ENCODE assay signal across 8 cellular contexts in genomic region chr1:12617901-12618660, GRCh38. TPM values are rescaled to one million over a fixed set of nuclear protein-coding genes. Genes with fewer than 3 reads are reported as not detected.
DNase-seq lines count a peak whose midpoint lies in the region; ATAC-seq and TF ChIP-seq lines count a peak whose summit lies in the region.

A gene with protein sequence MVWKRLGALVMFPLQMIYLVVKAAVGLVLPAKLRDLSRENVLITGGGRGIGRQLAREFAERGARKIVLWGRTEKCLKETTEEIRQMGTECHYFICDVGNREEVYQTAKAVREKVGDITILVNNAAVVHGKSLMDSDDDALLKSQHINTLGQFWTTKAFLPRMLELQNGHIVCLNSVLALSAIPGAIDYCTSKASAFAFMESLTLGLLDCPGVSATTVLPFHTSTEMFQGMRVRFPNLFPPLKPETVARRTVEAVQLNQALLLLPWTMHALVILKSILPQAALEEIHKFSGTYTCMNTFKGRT (minus strand): TSS chr1:12618210. CDS start chr1:12617348, 862 bp downstream.

- peak within 1 kb of the TSS; percentile 92 for H3K4me3 ChIP-seq in CD8-positive, alpha-beta memory T cell (ENCODE audit: low read length)
- peak within 1 kb of the TSS; percentile 33 for H3K4me3 ChIP-seq in OCI-LY1 (ENCODE audit: low read depth, low read length, poor library complexity, severe bottlenecking)
- peak within 1 kb of the TSS; percentile 53 to 97 (median 80) for H3K4me3 ChIP-seq in esophagus squamous epithelium
- H3K4me3 ChIP-seq in muscle layer of colon (ENCODE audit: low read depth in 1 of 2, low read length in 2 of 2): peak within 1 kb of the TSS; percentile 59 to 82

- ATAC-seq in HG03045 (IDR thresholded peaks at IDR 0.05; ENCODE audit: unreplicated experiment) (peak; percentile 40), HG03175 (IDR thresholded peaks at IDR 0.05; ENCODE audit: unreplicated experiment) (no peak)
- ATAC-seq in stimulated activated naive CD8-positive, alpha-beta T cell treated with anti-CD3 and anti-CD28 coated beads, Interleukin-15, Interleukin-2, amounts not matched to agents 100 U/mL and 50 U/mL, for 24 hours: peak; percentile 68

- no peaks in the 10 kb centered on the region for H3K9me2 ChIP-seq in OCI-LY1 (ENCODE audit: low read depth, low read length)

- peaks cover 4% of the 10 kb centered on the region for H3K36me3 ChIP-seq in CD8-positive, alpha-beta memory T cell (ENCODE audit: insufficient read depth, low read length)
- H3K36me3 ChIP-seq in OCI-LY1 (ENCODE audit: insufficient read depth, low read length) (no peaks in the 10 kb centered on the region), esophagus squamous epithelium (peaks cover 0 to 11% (median 0%) of the 10 kb centered on the region in 3 donors), muscle layer of colon (ENCODE audit: insufficient read depth, low read length) (peaks cover 6% of the 10 kb centered on the region)

- peak in 3 of 4 donors; percentile 4 to 81 (median 75) for TF ChIP-seq POLR2A in esophagus squamous epithelium (IDR thresholded peaks at IDR 0.05)

- peaks cover 53 to 61% (median 59%) of the 10 kb centered on the region in 3 donors for H3K4me1 Mint-ChIP-seq in CD8-positive, alpha-beta memory T cell

- H3K27me3 Mint-ChIP-seq in CD8-positive, alpha-beta memory T cell: peaks cover 0 to 10% of the 10 kb centered on the region in 2 donors

- no peaks in the 10 kb centered on the region for H3K79me2 ChIP-seq in OCI-LY1 (ENCODE audit: insufficient read depth, low read length)

- H3K4me1 ChIP-seq in CD8-positive, alpha-beta memory T cell (ENCODE audit: insufficient read depth, low read length): peaks cover 45% of the 10 kb centered on the region
- H3K4me1 ChIP-seq in OCI-LY1 (ENCODE audit: insufficient read depth, low read length, severe bottlenecking) (peaks cover 7% of the 10 kb centered on the region), esophagus squamous epithelium (peaks cover 41 to 78% (median 56%) of the 10 kb centered on the region in 3 donors), muscle layer of colon (ENCODE audit: insufficient read depth, low read length) (peaks cover 64% of the 10 kb centered on the region)

- POLR2A ChIA-PET in CD8-positive, alpha-beta memory T cell (lab: Charles Lee): interaction anchor here (0.6 to 2.2 kb wide), 12 partner anchors 14 to 347 kb away, joined by 3 to 24 read pairs (median 5); no protein-coding TSS in a partner anchor

- H3K4me3 Mint-ChIP-seq in CD8-positive, alpha-beta memory T cell: peak within 1 kb of the TSS; percentile 98 to 99 (median 98)

- peaks cover 0 to 39% (median 2%) of the 10 kb centered on the region in 3 donors for H3K36me3 Mint-ChIP-seq in CD8-positive, alpha-beta memory T cell

- no peak within 1 kb of the TSS for H3K9ac ChIP-seq in OCI-LY1 (ENCODE audit: low read length)
- H3K9ac ChIP-seq in muscle layer of colon (ENCODE audit: low read length): peak within 1 kb of the TSS; percentile 88

- no peaks in the 10 kb centered on the region for H3K27me3 ChIP-seq in CD8-positive, alpha-beta memory T cell (ENCODE audit: insufficient read depth, low read length, poor library complexity, severe bottlenecking)
- no peaks in the 10 kb centered on the region for H3K27me3 ChIP-seq in OCI-LY1 (ENCODE audit: insufficient read depth, low read length)
- no peaks in the 10 kb centered on the region for H3K27me3 ChIP-seq in esophagus squamous epithelium
- H3K27me3 ChIP-seq in muscle layer of colon (ENCODE audit: control insufficient read depth in 1 of 2, insufficient read depth in 2 of 2, low read length in 2 of 2): no peaks in the 10 kb centered on the region

- intact Hi-C loops in esophagus squamous epithelium (cut with DNase I): no loop called here

- H3K27ac ChIP-seq in CD8-positive, alpha-beta memory T cell (ENCODE audit: low read depth, low read length): peak within 1 kb of the TSS; percentile 85
- no peak within 1 kb of the TSS for H3K27ac ChIP-seq in OCI-LY1 (ENCODE audit: low read depth, low read length, poor library complexity, severe bottlenecking)
- peak within 1 kb of the TSS; percentile 96 to 100 (median 98) for H3K27ac ChIP-seq in esophagus squamous epithelium
- H3K27ac ChIP-seq in muscle layer of colon (ENCODE audit: low read depth, low read length): peak within 1 kb of the TSS; percentile 97

- CTCF ChIA-PET in CD8-positive, alpha-beta memory T cell (lab: Charles Lee): interaction anchor here (0.7 to 7.9 kb wide), 23 partner anchors 11 to 340 kb away, joined by 3 to 124 read pairs (median 4); no protein-coding TSS in a partner anchor

- no peak within 1 kb of the TSS for H2AFZ ChIP-seq in OCI-LY1 (ENCODE audit: low read length)

- TF ChIP-seq CTCF in OCI-LY1 (IDR thresholded peaks at IDR 0.05; ENCODE audit: low read length) (no peak), esophagus squamous epithelium (IDR thresholded peaks at IDR 0.05) (no peak)

- 0 to 1% methylated on average over 34 to 44 of the region's 69 CpGs for WGBS in esophagus squamous epithelium, 2 donors

- no peaks in the 10 kb centered on the region for H3F3A ChIP-seq in OCI-LY1 (ENCODE audit: insufficient read depth, low read length)

- DNase-seq in CD8-positive, alpha-beta memory T cell: peak; percentile 58 to 85 (median 76)
- DNase-seq in activated T-helper 1 cell treated with anti-CD3 and anti-CD28 coated beads, Interleukin-2, amount 50 U/mL, for 16 hours (ENCODE audit: low read depth in 1 of 2, low spot score in 1 of 2): peak; percentile 37 to 50
- DNase-seq in esophagus squamous epithelium (lab: John Stamatoyannopoulos, UW): no peak
- DNase-seq in stimulated activated naive CD8-positive, alpha-beta T cell treated with anti-CD3 and anti-CD28 coated beads, Interleukin-15, Interleukin-2, amounts not matched to agents 100 U/mL and 50 U/mL, for 24 hours: peak; percentile 81

- peak within 1 kb of the TSS; percentile 88 to 97 (median 96) for H3K27ac Mint-ChIP-seq in CD8-positive, alpha-beta memory T cell

- no peaks in the 10 kb centered on the region for H4K20me1 ChIP-seq in OCI-LY1 (ENCODE audit: insufficient read depth, low read length)

- H3K9me3 ChIP-seq in CD8-positive, alpha-beta memory T cell (ENCODE audit: low read length): no peaks in the 10 kb centered on the region
- no peaks in the 10 kb centered on the region for H3K9me3 ChIP-seq in OCI-LY1 (ENCODE audit: low read length)
- no peaks in the 10 kb centered on the region for H3K9me3 ChIP-seq in esophagus squamous epithelium
- H3K9me3 ChIP-seq in muscle layer of colon (ENCODE audit: low read length): no peaks in the 10 kb centered on the region

- H3K9me3 Mint-ChIP-seq in CD8-positive, alpha-beta memory T cell: peaks cover 0 to 2% (median 0%) of the 10 kb centered on the region in 5 donors

- H3K4me2 ChIP-seq in OCI-LY1 (ENCODE audit: low read length): peak within 1 kb of the TSS; percentile 45; the same call in 1 of the 2 replicates

RNA-seq across cellular contexts. Expression of the gene that starts here (rescaled TPM):
- total RNA-seq in CD8-positive, alpha-beta memory T cell: 100 to 1,000 TPM; 117 to 123 TPM
- polyA plus RNA-seq in CD8-positive, alpha-beta memory T cell: 31.9 TPM
- 100 to 1,000 TPM in 3 of 4 donors, 10 to 100 TPM in 1; 87.7 to 166 (median 117) TPM for total RNA-seq in esophagus squamous epithelium

Comparison
In these comparisons a context has a peak if more than half of its experiments do, and no peak if none do; other contexts are left out.
1. H3K4me3 ChIP-seq: peak in every context shown above with its lines; median percentile 92 in CD8-positive, alpha-beta memory T cell; 80 in esophagus squamous epithelium; 70 in muscle layer of colon; 33 in OCI-LY1.